In genomic region chr5:96957125-96958041, GRCh38 we compare ENCODE assay signal across 8 cellular contexts. TPM values are rescaled to one million over a fixed set of nuclear protein-coding genes. Genes with fewer than 3 reads are reported as not detected.
DNase-seq lines count a peak whose midpoint lies in the region; TF ChIP-seq lines count a peak whose summit lies in the region.

No MANE protein-coding gene starts in this region.

- no peak overlapping the region for H3K9ac ChIP-seq in smooth muscle cell (ENCODE audit: low read depth)

- in situ Hi-C loops in HAP-1 (cut with MboI; ENCODE audit: low sequenced_read_pairs): no loop called here

- no peaks in the 10 kb centered on the region for H3K9me3 ChIP-seq in HAP-1
- H3K9me3 ChIP-seq in smooth muscle cell (replicated peaks; ENCODE audit: low read depth): no peaks in the 10 kb centered on the region
- H3K9me3 ChIP-seq in SJCRH30 (replicated peaks): no peaks in the 10 kb centered on the region; the same call in 1 of the 2 replicates

- peaks cover 36% of the 10 kb centered on the region for H4K20me1 ChIP-seq in smooth muscle cell (ENCODE audit: low read depth)

- peak overlapping the region; percentile 54 for H3K4me2 ChIP-seq in smooth muscle cell

- H3K36me3 ChIP-seq in HAP-1 (replicated peaks) (no peaks in the 10 kb centered on the region), smooth muscle cell (ENCODE audit: low read depth) (no peaks in the 10 kb centered on the region), SJCRH30 (0 out of 2 replicates have a peak, but pooled peaks cover 6% of the 10 kb centered on the region)

- H3F3A ChIP-seq in smooth muscle cell (ENCODE audit: low read depth): peaks cover 6% of the 10 kb centered on the region

- no peak overlapping the region for H2AFZ ChIP-seq in smooth muscle cell (ENCODE audit: low read depth)

- peaks cover 87% of the 10 kb centered on the region for H3K79me2 ChIP-seq in smooth muscle cell (ENCODE audit: low read depth)

- TF ChIP-seq CTCF in smooth muscle cell (IDR thresholded peaks at IDR 0.05; ENCODE audit: borderline replicate concordance, insufficient read depth, poor library complexity, severe bottlenecking) (no peak), GM20000 (IDR thresholded peaks at IDR 0.05; ENCODE audit: extremely low read depth, missing control alignments) (no peak)

- no peak overlapping the region for H3K4me3 ChIP-seq in HAP-1
- H3K4me3 ChIP-seq in smooth muscle cell: no peak overlapping the region
- no peak overlapping the region for H3K4me3 ChIP-seq in SJCRH30

- no peak overlapping the region for H3K27ac ChIP-seq in smooth muscle cell (ENCODE audit: low read depth)
- no peak overlapping the region for H3K27ac ChIP-seq in SJCRH30

- peak; percentile 2 for DNase-seq in NOMO-1 treated with DMSO at 0.1 percent for 48 hours (lab: John Stamatoyannopoulos, UW; ENCODE audit: unreplicated experiment)
- DNase-seq in NOMO-1 (lab: John Stamatoyannopoulos, UW; ENCODE audit: unreplicated experiment in 2 of 2): no peak
- peak; percentile 11 to 13 for DNase-seq in HAP-1 (ENCODE audit: low spot score in 2 of 2)
- DNase-seq in NCI-H2029 treated with DMSO at 0.1 percent for 48 hours (lab: John Stamatoyannopoulos, UW): peak; percentile 50
- DNase-seq in smooth muscle cell (lab: John Stamatoyannopoulos, UW; ENCODE audit: unreplicated experiment): no peak
- DNase-seq in GM20000 (ENCODE audit: low spot score): no peak
- DNase-seq in HCEC 1CT: no peak
- DNase-seq in SJCRH30: no peak

- WGBS in smooth muscle cell (ENCODE audit: low lambda C conversion rate): 51% methylated on average over 4 of the region's 4 CpGs

- peaks cover 7% of the 10 kb centered on the region for H3K4me1 ChIP-seq in HAP-1
- peaks cover 9% of the 10 kb centered on the region for H3K4me1 ChIP-seq in smooth muscle cell (ENCODE audit: low read depth)
- 0 out of 2 replicates have a peak, but pooled peaks cover 5% of the 10 kb centered on the region for H3K4me1 ChIP-seq in SJCRH30

- H3K27me3 ChIP-seq in HAP-1 (ENCODE audit: low read depth) (no peaks in the 10 kb centered on the region), smooth muscle cell (ENCODE audit: low read depth) (no peaks in the 10 kb centered on the region), SJCRH30 (no peaks in the 10 kb centered on the region)

RNA-seq across cellular contexts. Expression of gene LNPEP, which starts 21.5 kb away (rescaled TPM):
- 24.3 and 28.0 TPM in 2 replicates for total RNA-seq in smooth muscle cell
- polyA plus RNA-seq in smooth muscle cell: 2.3 and 3.5 TPM in 2 replicates
- total RNA-seq in SJCRH30 (2014; rRNA removed; shearing (Covaris generic)): 28.2 and 35.3 TPM in 2 replicates

Comparison
In these comparisons a context has a peak if more than half of its experiments do, and no peak if none do; other contexts are left out.
1. DNase-seq: peak in NOMO-1 treated with DMSO at 0.1 percent for 48 hours (single experiment), HAP-1 (2 of 2) and NCI-H2029 treated with DMSO at 0.1 percent for 48 hours (single experiment); none in NOMO-1 (0 of 2), smooth muscle cell (single experiment), GM20000 (single experiment), HCEC 1CT (single experiment) and SJCRH30 (0 of 2).